ENCODE assay signal across 8 cellular contexts in the genomic region with DNA sequence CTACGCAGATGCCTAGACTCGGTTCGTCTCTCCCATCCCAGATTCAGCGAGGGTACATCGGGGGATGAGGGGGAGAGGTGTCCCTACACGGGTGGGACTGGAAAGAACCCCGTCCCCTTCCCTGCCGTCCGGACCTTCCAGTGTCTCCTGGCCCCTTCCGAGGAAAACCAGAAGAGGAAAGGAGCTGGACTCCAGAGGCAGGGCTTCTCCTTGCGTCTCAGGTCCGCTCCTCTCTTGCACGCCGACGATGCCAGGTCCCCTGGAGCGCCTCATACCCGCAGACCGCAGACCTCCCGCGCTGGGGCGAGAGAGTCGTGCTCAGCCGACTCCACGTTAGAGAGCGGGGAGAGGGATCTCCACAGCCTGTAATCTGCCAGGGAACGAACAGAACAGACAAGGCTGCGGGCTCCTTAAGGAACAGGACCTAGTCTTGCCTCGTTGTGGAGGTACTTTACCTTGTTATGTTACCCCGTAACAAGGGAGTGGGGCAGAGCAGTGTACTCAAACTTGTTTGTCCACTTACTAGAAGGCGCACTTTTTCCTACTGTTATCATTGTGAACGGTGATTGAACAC. TPM values are rescaled to one million over a fixed set of nuclear protein-coding genes. Genes with fewer than 3 reads are reported as not detected.
DNase-seq lines count a peak whose midpoint lies in the region; ATAC-seq, FAIRE-seq and TF ChIP-seq lines count a peak whose summit lies in the region.

No MANE protein-coding gene starts in this region.

- POLR2A ChIA-PET in OCI-LY7 (lab: Charles Lee): no interaction called here

- peaks cover 8% of the 10 kb centered on the region for H3K9me3 Mint-ChIP-seq in osteocyte (ENCODE audit: unreplicated experiment)

- peaks cover under 1% of the 10 kb centered on the region; the same call in 1 of the 2 replicates for H3K79me2 ChIP-seq in OCI-LY7 (ENCODE audit: insufficient read depth, low read depth, low read length)

- no peaks in the 10 kb centered on the region for H3K36me3 ChIP-seq in OCI-LY7 (ENCODE audit: insufficient read depth, low read length)

- intact Hi-C loops in OCI-LY7 (cut with micrococcal nuclease; ENCODE audit: unreplicated experiment): no loop called here

- H2AFZ ChIP-seq in OCI-LY7 (ENCODE audit: low read length): peak overlapping the region; percentile 91

- ATAC-seq in GM18873 (IDR thresholded peaks at IDR 0.05; ENCODE audit: low FRiP score, unreplicated experiment): peak; percentile 13
- ATAC-seq in HG03280 (IDR thresholded peaks at IDR 0.05; ENCODE audit: unreplicated experiment): peak; percentile 19
- peak; percentile 60 for ATAC-seq in foreskin keratinocyte

- no peaks in the 10 kb centered on the region for H3K27me3 ChIP-seq in foreskin keratinocyte

- no peaks in the 10 kb centered on the region for H3K9me3 ChIP-seq in OCI-LY7 (ENCODE audit: low read length)

- H3K4me3 ChIP-seq in AG09309 (ENCODE audit: control insufficient read depth, low read depth, low read length) (peak overlapping the region; percentile 85), OCI-LY7 (ENCODE audit: low read depth, low read length, poor library complexity, severe bottlenecking) (peak overlapping the region; percentile 72)

- H3K4me1 ChIP-seq in OCI-LY7 (ENCODE audit: insufficient read depth, low read length, poor library complexity, severe bottlenecking) (peaks cover 7% of the 10 kb centered on the region), foreskin keratinocyte (peaks cover 5% of the 10 kb centered on the region)

- no peaks in the 10 kb centered on the region for H3K9me2 ChIP-seq in OCI-LY7 (ENCODE audit: insufficient read depth, low read length)

- no peak for FAIRE-seq in urothelium cell line (lab: Jason Lieb, UNC)

- peaks cover 13% of the 10 kb centered on the region for H3K4me1 Mint-ChIP-seq in osteocyte (ENCODE audit: unreplicated experiment)

- no peaks in the 10 kb centered on the region for H4K20me1 ChIP-seq in OCI-LY7 (ENCODE audit: insufficient read depth, low read length)

- peak; percentile 41 for DNase-seq in AG09309 (ENCODE audit: low read depth)
- DNase-seq in OCI-LY7 (ENCODE audit: low spot score): peak; percentile 18
- peak; percentile 39 for DNase-seq in activated gamma-delta T cell treated with Interleukin-2 at 50 U/mL for 16 hours
- peak; percentile 61 to 79 for DNase-seq in foreskin keratinocyte
- DNase-seq in osteocyte (ENCODE audit: extremely low spot score, unreplicated experiment): peak; percentile 91
- peak; percentile 63 for DNase-seq in urothelium cell line (ENCODE audit: low spot score)

- CTCF ChIA-PET in OCI-LY7 (lab: Charles Lee; ENCODE audit: unreplicated experiment): no interaction called here

- H3K27ac ChIP-seq in OCI-LY7 (ENCODE audit: low read depth, low read length, poor library complexity, severe bottlenecking): no peak overlapping the region
- peak overlapping the region; percentile 42 for H3K27ac ChIP-seq in foreskin keratinocyte

- peaks cover 18% of the 10 kb centered on the region for H3K27me3 Mint-ChIP-seq in osteocyte (ENCODE audit: unreplicated experiment)

- BruUV-seq in OCI-LY7 (replicated peaks; lab: Mats Ljungman, UMichigan): no TSS peak

- H3K4me3 Mint-ChIP-seq in osteocyte (ENCODE audit: unreplicated experiment): peak overlapping the region; percentile 87

- H3K27ac Mint-ChIP-seq in osteocyte (ENCODE audit: unreplicated experiment): peak overlapping the region; percentile 79

- H3K36me3 Mint-ChIP-seq in osteocyte (ENCODE audit: unreplicated experiment): no peaks in the 10 kb centered on the region

- peak overlapping the region; percentile 100 for H3K4me2 ChIP-seq in OCI-LY7 (ENCODE audit: low read length)

- TF ChIP-seq CTCF in AG09309 (IDR thresholded peaks at IDR 0.05; ENCODE audit: control insufficient read depth, insufficient read depth, low read depth, low read length, missing control alignments) (no peak), OCI-LY7 (conservative IDR thresholded peaks at IDR 0.05; ENCODE audit: low read length) (no peak), foreskin keratinocyte (conservative IDR thresholded peaks at IDR 0.05) (no peak), osteocyte (IDR thresholded peaks at IDR 0.05) (no peak)

RNA-seq across cellular contexts. Expression of gene IMPDH1, which starts 0.4 kb away (rescaled TPM):
- total RNA-seq in OCI-LY7 (2014; rRNA removed; shearing (Covaris generic)): 23.3 and 26.6 TPM in 2 replicates
- 50.5 and 51.3 TPM in 2 replicates for total RNA-seq in OCI-LY7 (2022)
- 80.1 and 91.4 TPM in 2 replicates for total RNA-seq in foreskin keratinocyte
- polyA plus RNA-seq in foreskin keratinocyte: 77.6 and 85.0 TPM in 2 replicates
- 33.5 and 36.2 TPM in 2 replicates for total RNA-seq in osteocyte

RNA-seq across cellular contexts. Expression of gene HILPDA, which starts 45.5 kb away (rescaled TPM):
- 23.7 and 33.9 TPM in 2 replicates for total RNA-seq in OCI-LY7 (2014; rRNA removed; shearing (Covaris generic))
- 19.4 and 22.4 TPM in 2 replicates for total RNA-seq in OCI-LY7 (2022)
- 11.8 and 13.5 TPM in 2 replicates for total RNA-seq in foreskin keratinocyte
- polyA plus RNA-seq in foreskin keratinocyte: 12.5 and 14.8 TPM in 2 replicates
- total RNA-seq in osteocyte: 7.4 and 8.8 TPM in 2 replicates

RNA-seq across cellular contexts. Expression of gene PRRT4, which starts 48.7 kb away (rescaled TPM):
- not detected in 2 replicates for total RNA-seq in OCI-LY7 (2014; rRNA removed; shearing (Covaris generic))
- total RNA-seq in OCI-LY7 (2022): not detected in 2 replicates
- total RNA-seq in foreskin keratinocyte: 0.17 and 0.28 TPM in 2 replicates
- polyA plus RNA-seq in foreskin keratinocyte: 0.04 and 0.29 TPM in 2 replicates
- 0.44 and 0.54 TPM in 2 replicates for total RNA-seq in osteocyte

Comparison
In these comparisons a context has a peak if more than half of its experiments do, and no peak if none do; other contexts are left out.
1. DNase-seq: peak in every context shown above with its lines; median percentile 91 in osteocyte; 70 in foreskin keratinocyte; 63 in urothelium cell line; 41 in AG09309; 39 in activated gamma-delta T cell treated with Interleukin-2 at 50 U/mL for 16 hours; 18 in OCI-LY7.